In genomic region chr2:204604061-204604460, GRCh38 we compare ENCODE assay signal across 25 cellular contexts. TPM values are rescaled to one million over a fixed set of nuclear protein-coding genes. Genes with fewer than 3 reads are reported as not detected.
DNase-seq lines count a peak whose midpoint lies in the region; ATAC-seq and TF ChIP-seq lines count a peak whose summit lies in the region.
"Had no signal": no experiment of that assay in that cellular context is flagged by ENCODE, and none has a peak within 500 bp of the region (broad histone marks: within the 10 kb centered on the region; RNA-seq: fewer than 3 reads in every experiment).

No MANE protein-coding gene starts in this region.

- POLR2A ChIA-PET in Caco-2 (lab: Charles Lee): no interaction called here

- no peaks in the 10 kb centered on the region for H3K36me3 Mint-ChIP-seq in Caco-2 (ENCODE audit: insufficient read depth, unreplicated experiment)
- H3K36me3 Mint-ChIP-seq in osteocyte (ENCODE audit: unreplicated experiment): peaks cover 7% of the 10 kb centered on the region
- H3K36me3 Mint-ChIP-seq: naive B cell; stimulated activated memory B cell treated with anti-CD40 and anti-IgM and Interleukin-4, amounts not matched to agents 10 μg/mL and 1 μg/mL and 100 μg/mL, for 72 hours had no signal

- no peak for TF ChIP-seq EP300 in suprapubic skin (IDR thresholded peaks at IDR 0.05)

- TF ChIP-seq POLR2A in suprapubic skin (IDR thresholded peaks at IDR 0.05): no peak

- H3K9me3 Mint-ChIP-seq in Caco-2 (ENCODE audit: unreplicated experiment): peaks cover 14% of the 10 kb centered on the region
- H3K9me3 Mint-ChIP-seq in osteocyte (ENCODE audit: unreplicated experiment): peaks cover 15% of the 10 kb centered on the region
- H3K9me3 Mint-ChIP-seq: CD4-positive, alpha-beta T cell had no signal

- no peak for TF ChIP-seq CTCF in Caco-2 (IDR thresholded peaks at IDR 0.05; ENCODE audit: insufficient read depth in 1 of 2, low read depth in 1 of 2, low read length in 1 of 2, severe bottlenecking in 1 of 2, unreplicated experiment in 1 of 2)
- no peak for TF ChIP-seq CTCF in fibroblast of the aortic adventitia (IDR thresholded peaks at IDR 0.05; ENCODE audit: insufficient read depth, low read length)
- TF ChIP-seq CTCF in osteocyte (IDR thresholded peaks at IDR 0.05): no peak
- TF ChIP-seq CTCF in suprapubic skin (IDR thresholded peaks at IDR 0.05): no peak

- H3K4me1 ChIP-seq in Caco-2 (peaks cover 31% of the 10 kb centered on the region), suprapubic skin (peaks cover 14% of the 10 kb centered on the region)

- H3K9me3 ChIP-seq in Caco-2 (no peaks in the 10 kb centered on the region; the same call in 1 of the 2 replicates), suprapubic skin (no peaks in the 10 kb centered on the region), MG63 (no peaks in the 10 kb centered on the region)
- H3K9me3 ChIP-seq: lower lobe of right lung had no signal

- DNase-seq in Caco-2 (no peak), amniotic epithelial cell (ENCODE audit: low read depth) (peak; percentile 3), fibroblast of the aortic adventitia (ENCODE audit: low read depth) (peak; percentile 32), osteocyte (ENCODE audit: extremely low spot score, unreplicated experiment) (no peak), suprapubic skin (ENCODE audit: low spot score in 2 of 2) (no peak), MG63 (no peak)
- no peak for DNase-seq in activated naive CD4-positive, alpha-beta T cell treated with Interleukin-2 at 50 U/mL for 16 hours
- DNase-seq: activated B cell treated with CpG ODN at 0.5 μM for 24 hours; activated CD4-positive, alpha-beta T cell treated with anti-CD3 and anti-CD28 coated beads, Interleukin-2, amount 50 U/mL, for 48 hours; activated gamma-delta T cell treated with Interleukin-2 at 50 U/mL for 16 hours; amygdala; CD4-positive, alpha-beta T cell; effector memory CD8-positive, alpha-beta T cell; Karpas-422; lower lobe of right lung; naive B cell; NCI-H1105 treated with DMSO at 0.1 percent for 48 hours; NCI-H510A; RPMI8226; stimulated activated CD4-positive, alpha-beta T cell treated with anti-CD3 and anti-CD28 coated beads, Interleukin-1b, Interleukin-23, amount 100 ng/mL, for 48 hours; T-helper 9 cell had no signal

- H3K27me3 Mint-ChIP-seq in Caco-2 (ENCODE audit: insufficient read depth, unreplicated experiment) (no peaks in the 10 kb centered on the region), osteocyte (ENCODE audit: unreplicated experiment) (no peaks in the 10 kb centered on the region)
- H3K27me3 Mint-ChIP-seq: activated B cell treated with CpG ODN at 0.5 μM for 24 hours; effector memory CD8-positive, alpha-beta T cell; naive B cell; stimulated activated memory B cell treated with anti-CD40 and anti-IgM and Interleukin-4, amounts not matched to agents 10 μg/mL and 1 μg/mL and 100 μg/mL, for 72 hours had no signal

- H3K27ac Mint-ChIP-seq in Caco-2 (ENCODE audit: unreplicated experiment): peak overlapping the region; percentile 45
- H3K27ac Mint-ChIP-seq in osteocyte (ENCODE audit: unreplicated experiment): peak overlapping the region; percentile 68
- H3K27ac Mint-ChIP-seq: activated B cell treated with CpG ODN at 0.5 μM for 24 hours; CD4-positive, alpha-beta T cell; effector memory CD8-positive, alpha-beta T cell; naive B cell; stimulated activated memory B cell treated with anti-CD40 and anti-IgM and Interleukin-4, amounts not matched to agents 10 μg/mL and 1 μg/mL and 100 μg/mL, for 72 hours had no signal

- H3K4me1 Mint-ChIP-seq in Caco-2 (ENCODE audit: low read depth, unreplicated experiment) (peaks cover 57% of the 10 kb centered on the region), osteocyte (ENCODE audit: unreplicated experiment) (peaks cover 61% of the 10 kb centered on the region)
- H3K4me1 Mint-ChIP-seq: activated B cell treated with CpG ODN at 0.5 μM for 24 hours; naive B cell; stimulated activated memory B cell treated with anti-CD40 and anti-IgM and Interleukin-4, amounts not matched to agents 10 μg/mL and 1 μg/mL and 100 μg/mL, for 72 hours had no signal

- H3K27ac ChIP-seq in suprapubic skin: no peak overlapping the region
- H3K27ac ChIP-seq: lower lobe of right lung had no signal

- H3K4me3 Mint-ChIP-seq in Caco-2 (ENCODE audit: unreplicated experiment) (no peak overlapping the region), osteocyte (ENCODE audit: unreplicated experiment) (no peak overlapping the region)
- H3K4me3 Mint-ChIP-seq: activated B cell treated with CpG ODN at 0.5 μM for 24 hours; CD4-positive, alpha-beta T cell; effector memory CD8-positive, alpha-beta T cell; naive B cell; stimulated activated memory B cell treated with anti-CD40 and anti-IgM and Interleukin-4, amounts not matched to agents 10 μg/mL and 1 μg/mL and 100 μg/mL, for 72 hours had no signal

- WGBS in suprapubic skin: 57% methylated on average over 2 of the region's 2 CpGs

- no TSS peak for BruUV-seq in Caco-2 (replicated peaks; lab: Mats Ljungman, UMichigan)

- no peak for ATAC-seq in HG03135 (IDR thresholded peaks at IDR 0.05; ENCODE audit: unreplicated experiment)
- ATAC-seq: effector memory CD8-positive, alpha-beta T cell; HCT116; lower lobe of right lung; sciatic nerve; stimulated activated memory B cell treated with anti-CD40 and anti-IgM and Interleukin-4, amounts not matched to agents 10 μg/mL and 1 μg/mL and 100 μg/mL, for 72 hours had no signal

- H3K36me3 ChIP-seq in Caco-2 (ENCODE audit: control insufficient read depth, insufficient read depth, low read length): no peaks in the 10 kb centered on the region
- no peaks in the 10 kb centered on the region for H3K36me3 ChIP-seq in suprapubic skin
- H3K36me3 ChIP-seq in MG63: no peaks in the 10 kb centered on the region; the same call in 1 of the 2 replicates
- H3K36me3 ChIP-seq: lower lobe of right lung had no signal

- no peaks in the 10 kb centered on the region for H3K27me3 ChIP-seq in Caco-2 (replicated peaks; ENCODE audit: control insufficient read depth, insufficient read depth, low read length)
- H3K27me3 ChIP-seq in suprapubic skin: no peaks in the 10 kb centered on the region
- H3K27me3 ChIP-seq in MG63: no peaks in the 10 kb centered on the region

- H3K4me3 ChIP-seq in Caco-2 (ENCODE audit: low read depth, low read length) (no peak overlapping the region), fibroblast of the aortic adventitia (ENCODE audit: low read depth, low read length) (no peak overlapping the region), suprapubic skin (no peak overlapping the region), MG63 (no peak overlapping the region)
- H3K4me3 ChIP-seq: lower lobe of right lung had no signal

- intact Hi-C loops in Caco-2 (cut with micrococcal nuclease; ENCODE audit: unreplicated experiment): no loop called here

- CTCF ChIA-PET in Caco-2 (lab: Charles Lee): no interaction called here

RNA-seq across cellular contexts. Expression of gene PARD3B, which starts 58.8 kb away (rescaled TPM):
- total RNA-seq in Caco-2 (2022) (66.5 and 68.9 TPM in 2 replicates), fibroblast of the aortic adventitia (ENCODE audit: low replicate concordance) (15.9 and 23.6 TPM in 2 replicates), osteocyte (26.1 and 26.7 TPM in 2 replicates), suprapubic skin (10 to 100 TPM; 12.5 to 18.9 (median 15.5) TPM)
- 4.5 and 6.2 TPM in 2 replicates for total RNA-seq in MG63 (2014; rRNA removed; shearing (Covaris generic); ENCODE audit: low replicate concordance)
- total RNA-seq: activated B cell treated with CpG ODN at 0.5 μM for 24 hours had no signal

Comparison
In these comparisons a context has a peak if more than half of its experiments do, and no peak if none do; other contexts are left out.
1. DNase-seq: peak in amniotic epithelial cell (single experiment) and fibroblast of the aortic adventitia (single experiment); none in Caco-2 (0 of 2), osteocyte (single experiment), activated naive CD4-positive, alpha-beta T cell treated with Interleukin-2 at 50 U/mL for 16 hours (single experiment), suprapubic skin (0 of 2) and MG63 (single experiment).